20 cellular contexts compared by ENCODE assay signal in the genomic region with DNA sequence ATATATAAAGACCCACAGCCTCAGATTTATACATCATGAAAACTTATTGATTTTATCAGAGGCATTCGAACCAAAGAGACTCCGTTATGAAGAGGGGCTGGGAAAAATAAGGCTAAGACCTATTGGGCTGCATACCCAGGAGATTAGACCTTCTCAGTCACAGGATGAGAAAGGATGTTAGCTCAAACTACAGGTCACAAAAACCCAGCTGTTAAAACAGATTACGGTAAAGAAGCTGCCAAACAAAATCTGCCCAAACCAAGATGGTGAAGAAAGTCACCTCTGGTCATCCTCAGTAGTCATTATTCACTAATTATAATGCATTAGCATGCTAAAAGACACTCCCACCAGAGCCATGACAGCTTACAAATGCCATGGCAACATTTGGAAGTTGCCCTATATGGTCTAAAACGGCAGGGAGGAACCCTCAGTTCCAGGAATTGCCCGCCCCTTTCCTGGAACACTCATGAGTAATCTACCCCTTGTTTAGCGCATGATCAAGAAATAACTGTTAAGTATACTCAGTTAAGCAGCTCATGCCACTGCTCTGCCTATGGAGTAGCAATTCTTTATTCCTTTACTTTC.
"Had no signal": no experiment of that assay in that cellular context is flagged by ENCODE, and none has a peak within 500 bp of the region (broad histone marks: within the 10 kb centered on the region; RNA-seq: fewer than 3 reads in every experiment).

No MANE protein-coding gene starts in this region.

- FAIRE-seq: keratinocyte had no signal

- H3K4me3 ChIP-seq: esophagus squamous epithelium, mucosa of descending colon, right atrium auricular region, sigmoid colon, stomach, thyroid gland had no signal

- H3K36me3 ChIP-seq: esophagus squamous epithelium, right atrium auricular region, sigmoid colon, stomach, thyroid gland had no signal

- H3K9me3 ChIP-seq: esophagus squamous epithelium, mucosa of descending colon, right atrium auricular region, sigmoid colon, stomach, thyroid gland had no signal

- DNase-seq: effector CD8-positive, alpha-beta T cell; endodermal cell; esophagus squamous epithelium; foreskin melanocyte; mesenchymal stem cell; mucosa of descending colon; naive B cell; sigmoid colon; stimulated activated CD4-positive, alpha-beta T cell treated with anti-CD3 and anti-CD28 coated beads, Interleukin-2, amount 100 ng/mL, for 24 hours; stimulated activated CD4-positive, alpha-beta T cell treated with anti-CD3 and anti-CD28 coated beads, Interleukin-4, amount 100 ng/mL, for 24 hours; stimulated activated naive CD4-positive, alpha-beta T cell treated with Interleukin-2 at 50 U/mL for 16 hours; stomach; thyroid gland; trophoblast cell had no signal

- H3K27me3 ChIP-seq: esophagus squamous epithelium, right atrium auricular region, sigmoid colon, stomach, thyroid gland had no signal

- H3K27ac ChIP-seq: esophagus squamous epithelium, parathyroid adenoma, right atrium auricular region, sigmoid colon, stomach, thyroid gland had no signal

- H3K4me1 ChIP-seq: esophagus squamous epithelium, parathyroid adenoma, right atrium auricular region, sigmoid colon, stomach, thyroid gland had no signal

- ATAC-seq: left lobe of liver; mucosa of descending colon; natural killer cell treated with Interleukin-12 subunit alpha and Interleukin-12 subunit beta and Interleukin-15 and Interleukin-18, amount 100 ng/mL, for 72 hours; stimulated activated effector memory CD8-positive, alpha-beta T cell treated with anti-CD3 and anti-CD28 coated beads, Interleukin-12 subunit alpha, Interleukin-12 subunit beta, amount 100 ng/mL, for 72 hours had no signal
